In genomic region chr1:45843474-45843905, GRCh38 we compare ENCODE assay signal across 9 cellular contexts. TPM values are rescaled to one million over a fixed set of nuclear protein-coding genes. Genes with fewer than 3 reads are reported as not detected.
DNase-seq lines count a peak whose midpoint lies in the region; ATAC-seq lines count a peak whose summit lies in the region.
"Had no signal": no experiment of that assay in that cellular context is flagged by ENCODE, and none has a peak within 500 bp of the region (broad histone marks: within the 10 kb centered on the region; RNA-seq: fewer than 3 reads in every experiment).

No MANE protein-coding gene starts in this region.

- H3K27me3 Mint-ChIP-seq in activated T-helper 1 cell treated with anti-CD3 and anti-CD28 coated beads, Interleukin-12 subunit alpha, Interleukin-12 subunit beta, Interleukin-2, Interleukin-4 antibody, amounts not matched to agents 30 ng/mL and 10 ng/mL and 1 ng/mL, durations not matched to agents 14 hours and 24 hours and 36 hours (ENCODE audit: insufficient read depth): no peaks in the 10 kb centered on the region

- peak overlapping the region; percentile 1 for H3K4me3 Mint-ChIP-seq in activated T-helper 1 cell treated with anti-CD3 and anti-CD28 coated beads, Interleukin-12 subunit alpha, Interleukin-12 subunit beta, Interleukin-2, Interleukin-4 antibody, amounts not matched to agents 30 ng/mL and 10 ng/mL and 1 ng/mL, durations not matched to agents 14 hours and 24 hours and 36 hours

- peak overlapping the region; percentile 70 for H3K27ac Mint-ChIP-seq in activated T-helper 1 cell treated with anti-CD3 and anti-CD28 coated beads, Interleukin-12 subunit alpha, Interleukin-12 subunit beta, Interleukin-2, Interleukin-4 antibody, amounts not matched to agents 30 ng/mL and 10 ng/mL and 1 ng/mL, durations not matched to agents 14 hours and 24 hours and 36 hours

- H3K4me1 Mint-ChIP-seq in activated T-helper 1 cell treated with anti-CD3 and anti-CD28 coated beads, Interleukin-12 subunit alpha, Interleukin-12 subunit beta, Interleukin-2, Interleukin-4 antibody, amounts not matched to agents 30 ng/mL and 10 ng/mL and 1 ng/mL, durations not matched to agents 14 hours and 24 hours and 36 hours (ENCODE audit: low read depth): peaks cover 14% of the 10 kb centered on the region

- no peaks in the 10 kb centered on the region for H3K9me3 Mint-ChIP-seq in activated T-helper 1 cell treated with anti-CD3 and anti-CD28 coated beads, Interleukin-12 subunit alpha, Interleukin-12 subunit beta, Interleukin-2, Interleukin-4 antibody, amounts not matched to agents 30 ng/mL and 10 ng/mL and 1 ng/mL, durations not matched to agents 14 hours and 24 hours and 36 hours

- ATAC-seq in left colon (peak; percentile 45), GM18511 (IDR thresholded peaks at IDR 0.05; ENCODE audit: unreplicated experiment) (no peak), GM19452 (IDR thresholded peaks at IDR 0.05; ENCODE audit: unreplicated experiment) (no peak), HG03354 (IDR thresholded peaks at IDR 0.05; ENCODE audit: poor library complexity, severe bottlenecking, unreplicated experiment) (no peak)

- intact Hi-C loops in activated T-helper 1 cell treated with anti-CD3 and anti-CD28 coated beads, Interleukin-12 subunit alpha, Interleukin-12 subunit beta, Interleukin-2, Interleukin-4 antibody, amounts not matched to agents 30 ng/mL and 10 ng/mL and 1 ng/mL, durations not matched to agents 14 hours and 24 hours and 36 hours (cut with micrococcal nuclease): loop anchor here (1.0 to 5.0 kb wide), 6 partner anchors 19 to 256 kb away; partner anchors contain the start of genes GPBP1L1 and IPP
- intact Hi-C loops in left colon (cut with DNase I, micrococcal nuclease): no loop called here

- H3K36me3 Mint-ChIP-seq in activated T-helper 1 cell treated with anti-CD3 and anti-CD28 coated beads, Interleukin-12 subunit alpha, Interleukin-12 subunit beta, Interleukin-2, Interleukin-4 antibody, amounts not matched to agents 30 ng/mL and 10 ng/mL and 1 ng/mL, durations not matched to agents 14 hours and 24 hours and 36 hours (ENCODE audit: low read depth): peaks cover 5% of the 10 kb centered on the region

- DNase-seq in DMS114 treated with DMSO at 0.1 percent for 48 hours (lab: John Stamatoyannopoulos, UW; ENCODE audit: unreplicated experiment) (peak; percentile 26), KG1 (lab: John Stamatoyannopoulos, UW) (peak; percentile 12), left colon (no peak), NCI-H2081 treated with DMSO at 0.1 percent for 48 hours (lab: John Stamatoyannopoulos, UW) (no peak)
- DNase-seq in activated T-helper 1 cell treated with anti-CD3 and anti-CD28 coated beads, Interleukin-12 subunit alpha, Interleukin-12 subunit beta, Interleukin-2, Interleukin-4 antibody, amounts not matched to agents 30 ng/mL and 10 ng/mL and 1 ng/mL, durations not matched to agents 14 hours and 24 hours and 36 hours (ENCODE audit: low spot score): no peak
- DNase-seq: NCI-H82 had no signal

RNA-seq across cellular contexts. Expression of gene MAST2, which starts 40.1 kb away (rescaled TPM):
- 32.0 and 37.2 TPM in 2 replicates for total RNA-seq in activated T-helper 1 cell treated with anti-CD3 and anti-CD28 coated beads, Interleukin-12 subunit alpha, Interleukin-12 subunit beta, Interleukin-2, Interleukin-4 antibody, amounts not matched to agents 30 ng/mL and 10 ng/mL and 1 ng/mL, durations not matched to agents 14 hours and 24 hours and 36 hours
- total RNA-seq in left colon: 100 to 1,000 TPM in 1 of 2 donors, 10 to 100 TPM in 1; 80.3 to 129 TPM

Comparison
In these comparisons a context has a peak if more than half of its experiments do, and no peak if none do; other contexts are left out.
1. DNase-seq: peak in DMS114 treated with DMSO at 0.1 percent for 48 hours (single experiment) and KG1 (single experiment); none in activated T-helper 1 cell treated with anti-CD3 and anti-CD28 coated beads, Interleukin-12 subunit alpha, Interleukin-12 subunit beta, Interleukin-2, Interleukin-4 antibody, amounts not matched to agents 30 ng/mL and 10 ng/mL and 1 ng/mL, durations not matched to agents 14 hours and 24 hours and 36 hours (single experiment), left colon (0 of 2) and NCI-H2081 treated with DMSO at 0.1 percent for 48 hours (single experiment).